1 cellular context compared by ENCODE assay signal in the genomic region with DNA sequence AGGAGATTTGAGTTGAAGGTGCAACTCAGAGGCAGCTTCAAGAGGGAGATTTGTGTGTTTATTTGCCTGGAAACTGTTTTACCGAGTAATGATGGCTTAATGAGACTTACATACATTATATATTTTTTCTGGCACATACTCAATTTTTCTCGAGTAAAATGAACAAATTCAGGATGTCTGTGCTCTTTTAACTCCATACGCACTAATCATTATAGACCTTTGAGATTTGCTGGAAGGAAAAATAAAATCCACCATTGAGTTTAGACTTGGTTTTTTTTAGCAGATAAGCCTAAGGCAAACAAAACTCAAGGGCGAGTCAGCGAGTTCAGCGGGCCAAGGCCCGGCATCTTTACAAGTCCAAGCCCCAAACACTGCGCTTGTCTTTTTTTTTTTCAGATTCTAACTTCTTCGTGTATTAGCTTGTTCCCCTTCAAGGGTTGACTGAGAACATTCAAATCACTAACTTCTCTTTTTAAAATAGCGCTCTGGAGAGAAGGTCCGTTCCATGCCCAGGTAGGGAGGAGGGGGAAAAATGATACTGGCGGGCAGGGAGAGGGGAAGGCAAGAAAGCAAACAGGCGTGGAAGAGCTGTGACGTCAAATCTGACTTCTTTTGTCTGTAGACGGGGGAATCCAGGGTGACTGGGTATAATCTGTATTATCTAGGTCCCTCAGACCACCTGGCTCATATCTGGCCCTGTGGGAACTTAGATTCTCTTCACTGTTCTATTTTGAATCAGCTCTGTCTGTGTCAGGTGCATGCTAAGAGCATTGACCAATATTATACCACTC.
A peak's percentile ranks its signal among the peaks of the same experiment; 100 is the strongest.
TF ChIP-seq lines count a peak whose summit lies in the region.

No MANE protein-coding gene starts in this region.

TF ChIP-seq in HepG2, 621 proteins besides CTCF, POLR2A, EP300 and RAD21 (continued from another document and continues in another):
- TF ChIP-seq, protein P1, sequence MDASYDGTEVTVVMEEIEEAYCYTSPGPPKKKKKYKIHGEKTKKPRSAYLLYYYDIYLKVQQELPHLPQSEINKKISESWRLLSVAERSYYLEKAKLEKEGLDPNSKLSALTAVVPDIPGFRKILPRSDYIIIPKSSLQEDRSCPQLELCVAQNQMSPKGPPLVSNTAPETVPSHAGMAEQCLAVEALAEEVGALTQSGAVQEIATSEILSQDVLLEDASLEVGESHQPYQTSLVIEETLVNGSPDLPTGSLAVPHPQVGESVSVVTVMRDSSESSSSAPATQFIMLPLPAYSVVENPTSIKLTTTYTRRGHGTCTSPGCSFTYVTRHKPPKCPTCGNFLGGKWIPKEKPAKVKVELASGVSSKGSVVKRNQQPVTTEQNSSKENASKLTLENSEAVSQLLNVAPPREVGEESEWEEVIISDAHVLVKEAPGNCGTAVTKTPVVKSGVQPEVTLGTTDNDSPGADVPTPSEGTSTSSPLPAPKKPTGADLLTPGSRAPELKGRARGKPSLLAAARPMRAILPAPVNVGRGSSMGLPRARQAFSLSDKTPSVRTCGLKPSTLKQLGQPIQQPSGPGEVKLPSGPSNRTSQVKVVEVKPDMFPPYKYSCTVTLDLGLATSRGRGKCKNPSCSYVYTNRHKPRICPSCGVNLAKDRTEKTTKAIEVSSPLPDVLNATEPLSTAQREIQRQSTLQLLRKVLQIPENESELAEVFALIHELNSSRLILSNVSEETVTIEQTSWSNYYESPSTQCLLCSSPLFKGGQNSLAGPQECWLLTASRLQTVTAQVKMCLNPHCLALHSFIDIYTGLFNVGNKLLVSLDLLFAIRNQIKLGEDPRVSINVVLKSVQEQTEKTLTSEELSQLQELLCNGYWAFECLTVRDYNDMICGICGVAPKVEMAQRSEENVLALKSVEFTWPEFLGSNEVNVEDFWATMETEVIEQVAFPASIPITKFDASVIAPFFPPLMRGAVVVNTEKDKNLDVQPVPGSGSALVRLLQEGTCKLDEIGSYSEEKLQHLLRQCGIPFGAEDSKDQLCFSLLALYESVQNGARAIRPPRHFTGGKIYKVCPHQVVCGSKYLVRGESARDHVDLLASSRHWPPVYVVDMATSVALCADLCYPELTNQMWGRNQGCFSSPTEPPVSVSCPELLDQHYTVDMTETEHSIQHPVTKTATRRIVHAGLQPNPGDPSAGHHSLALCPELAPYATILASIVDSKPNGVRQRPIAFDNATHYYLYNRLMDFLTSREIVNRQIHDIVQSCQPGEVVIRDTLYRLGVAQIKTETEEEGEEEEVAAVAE (CRISPR knock-in tag; IDR thresholded peaks at IDR 0.05; ENCODE audit: borderline replicate concordance): 0 out of 2 replicates have a peak, but pooled peaks have one; percentile 23
- TF ChIP-seq ZNF335 (CRISPR knock-in tag; IDR thresholded peaks at IDR 0.05): no peak
- TF ChIP-seq KDM2A (CRISPR knock-in tag; IDR thresholded peaks at IDR 0.05; ENCODE audit: borderline replicate concordance, low read depth): no peak
- no peak for TF ChIP-seq GPBP1L1 (CRISPR knock-in tag; IDR thresholded peaks at IDR 0.05)
- TF ChIP-seq DNMT1 (CRISPR knock-in tag; IDR thresholded peaks at IDR 0.05): no peak
- TF ChIP-seq SP4 (CRISPR knock-in tag; IDR thresholded peaks at IDR 0.05): no peak
- no peak for TF ChIP-seq ZNF678 (CRISPR knock-in tag; IDR thresholded peaks at IDR 0.05)
- peak; percentile 100 for TF ChIP-seq PITX1 (CRISPR knock-in tag; IDR thresholded peaks at IDR 0.05)
- TF ChIP-seq ZFP41 (CRISPR knock-in tag; IDR thresholded peaks at IDR 0.05; ENCODE audit: borderline replicate concordance): no peak
- TF ChIP-seq KMT2A (CRISPR knock-in tag; IDR thresholded peaks at IDR 0.05): no peak
- TF ChIP-seq, protein P2, sequence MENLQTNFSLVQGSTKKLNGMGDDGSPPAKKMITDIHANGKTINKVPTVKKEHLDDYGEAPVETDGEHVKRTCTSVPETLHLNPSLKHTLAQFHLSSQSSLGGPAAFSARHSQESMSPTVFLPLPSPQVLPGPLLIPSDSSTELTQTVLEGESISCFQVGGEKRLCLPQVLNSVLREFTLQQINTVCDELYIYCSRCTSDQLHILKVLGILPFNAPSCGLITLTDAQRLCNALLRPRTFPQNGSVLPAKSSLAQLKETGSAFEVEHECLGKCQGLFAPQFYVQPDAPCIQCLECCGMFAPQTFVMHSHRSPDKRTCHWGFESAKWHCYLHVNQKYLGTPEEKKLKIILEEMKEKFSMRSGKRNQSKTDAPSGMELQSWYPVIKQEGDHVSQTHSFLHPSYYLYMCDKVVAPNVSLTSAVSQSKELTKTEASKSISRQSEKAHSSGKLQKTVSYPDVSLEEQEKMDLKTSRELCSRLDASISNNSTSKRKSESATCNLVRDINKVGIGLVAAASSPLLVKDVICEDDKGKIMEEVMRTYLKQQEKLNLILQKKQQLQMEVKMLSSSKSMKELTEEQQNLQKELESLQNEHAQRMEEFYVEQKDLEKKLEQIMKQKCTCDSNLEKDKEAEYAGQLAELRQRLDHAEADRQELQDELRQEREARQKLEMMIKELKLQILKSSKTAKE (CRISPR knock-in tag; IDR thresholded peaks at IDR 0.05; ENCODE audit: borderline replicate concordance): no peak
- peak; percentile 27 for TF ChIP-seq ZNF331 (CRISPR knock-in tag; IDR thresholded peaks at IDR 0.05)
- TF ChIP-seq, protein P3, sequence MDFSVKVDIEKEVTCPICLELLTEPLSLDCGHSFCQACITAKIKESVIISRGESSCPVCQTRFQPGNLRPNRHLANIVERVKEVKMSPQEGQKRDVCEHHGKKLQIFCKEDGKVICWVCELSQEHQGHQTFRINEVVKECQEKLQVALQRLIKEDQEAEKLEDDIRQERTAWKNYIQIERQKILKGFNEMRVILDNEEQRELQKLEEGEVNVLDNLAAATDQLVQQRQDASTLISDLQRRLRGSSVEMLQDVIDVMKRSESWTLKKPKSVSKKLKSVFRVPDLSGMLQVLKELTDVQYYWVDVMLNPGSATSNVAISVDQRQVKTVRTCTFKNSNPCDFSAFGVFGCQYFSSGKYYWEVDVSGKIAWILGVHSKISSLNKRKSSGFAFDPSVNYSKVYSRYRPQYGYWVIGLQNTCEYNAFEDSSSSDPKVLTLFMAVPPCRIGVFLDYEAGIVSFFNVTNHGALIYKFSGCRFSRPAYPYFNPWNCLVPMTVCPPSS (IDR thresholded peaks at IDR 0.05): no peak
- TF ChIP-seq KDM5A (IDR thresholded peaks at IDR 0.05; ENCODE audit: borderline replicate concordance, low read length): no peak
- TF ChIP-seq ARID3A (IDR thresholded peaks at IDR 0.05; ENCODE audit: low read depth, low read length): 0 out of 2 replicates have a peak, but pooled peaks have one; percentile 10
- TF ChIP-seq RNF2 (conservative IDR thresholded peaks at IDR 0.05; ENCODE audit: low read depth): no peak
- no peak for TF ChIP-seq THYN1 (CRISPR knock-in tag; IDR thresholded peaks at IDR 0.05; ENCODE audit: borderline replicate concordance, low read depth)
- no peak for TF ChIP-seq FOXA1 (IDR thresholded peaks at IDR 0.05)
- TF ChIP-seq FOXA1 (CRISPR knock-in tag; IDR thresholded peaks at IDR 0.05): no peak
- no peak for TF ChIP-seq ISX (CRISPR knock-in tag; conservative IDR thresholded peaks at IDR 0.05)
- no peak for TF ChIP-seq MAFK (conservative IDR thresholded peaks at IDR 0.05 in 1 of 2, IDR thresholded peaks at IDR 0.05 in 1 of 2; ENCODE audit: low read length in 2 of 2)
- no peak for TF ChIP-seq ATM (IDR thresholded peaks at IDR 0.05; ENCODE audit: borderline replicate concordance)
- TF ChIP-seq, protein P4, sequence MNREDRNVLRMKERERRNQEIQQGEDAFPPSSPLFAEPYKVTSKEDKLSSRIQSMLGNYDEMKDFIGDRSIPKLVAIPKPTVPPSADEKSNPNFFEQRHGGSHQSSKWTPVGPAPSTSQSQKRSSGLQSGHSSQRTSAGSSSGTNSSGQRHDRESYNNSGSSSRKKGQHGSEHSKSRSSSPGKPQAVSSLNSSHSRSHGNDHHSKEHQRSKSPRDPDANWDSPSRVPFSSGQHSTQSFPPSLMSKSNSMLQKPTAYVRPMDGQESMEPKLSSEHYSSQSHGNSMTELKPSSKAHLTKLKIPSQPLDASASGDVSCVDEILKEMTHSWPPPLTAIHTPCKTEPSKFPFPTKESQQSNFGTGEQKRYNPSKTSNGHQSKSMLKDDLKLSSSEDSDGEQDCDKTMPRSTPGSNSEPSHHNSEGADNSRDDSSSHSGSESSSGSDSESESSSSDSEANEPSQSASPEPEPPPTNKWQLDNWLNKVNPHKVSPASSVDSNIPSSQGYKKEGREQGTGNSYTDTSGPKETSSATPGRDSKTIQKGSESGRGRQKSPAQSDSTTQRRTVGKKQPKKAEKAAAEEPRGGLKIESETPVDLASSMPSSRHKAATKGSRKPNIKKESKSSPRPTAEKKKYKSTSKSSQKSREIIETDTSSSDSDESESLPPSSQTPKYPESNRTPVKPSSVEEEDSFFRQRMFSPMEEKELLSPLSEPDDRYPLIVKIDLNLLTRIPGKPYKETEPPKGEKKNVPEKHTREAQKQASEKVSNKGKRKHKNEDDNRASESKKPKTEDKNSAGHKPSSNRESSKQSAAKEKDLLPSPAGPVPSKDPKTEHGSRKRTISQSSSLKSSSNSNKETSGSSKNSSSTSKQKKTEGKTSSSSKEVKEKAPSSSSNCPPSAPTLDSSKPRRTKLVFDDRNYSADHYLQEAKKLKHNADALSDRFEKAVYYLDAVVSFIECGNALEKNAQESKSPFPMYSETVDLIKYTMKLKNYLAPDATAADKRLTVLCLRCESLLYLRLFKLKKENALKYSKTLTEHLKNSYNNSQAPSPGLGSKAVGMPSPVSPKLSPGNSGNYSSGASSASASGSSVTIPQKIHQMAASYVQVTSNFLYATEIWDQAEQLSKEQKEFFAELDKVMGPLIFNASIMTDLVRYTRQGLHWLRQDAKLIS (CRISPR knock-in tag; IDR thresholded peaks at IDR 0.05): no peak
- peak; percentile 92 for TF ChIP-seq ARID5B (CRISPR knock-in tag; IDR thresholded peaks at IDR 0.05)
- TF ChIP-seq NBN (conservative IDR thresholded peaks at IDR 0.05): no peak
- no peak for TF ChIP-seq DR1 (CRISPR knock-in tag; IDR thresholded peaks at IDR 0.05)
- TF ChIP-seq MED8 (CRISPR knock-in tag; IDR thresholded peaks at IDR 0.05; ENCODE audit: insufficient replicate concordance): no peak
- no peak for TF ChIP-seq ZBTB3 (CRISPR knock-in tag; IDR thresholded peaks at IDR 0.05; ENCODE audit: borderline replicate concordance, low read depth)
- peak; percentile 46; the same call in 1 of the 2 replicates for TF ChIP-seq PPARG (CRISPR knock-in tag; conservative IDR thresholded peaks at IDR 0.05)
- no peak for TF ChIP-seq ZNF780A (CRISPR knock-in tag; IDR thresholded peaks at IDR 0.05)
